In the genomic region with DNA sequence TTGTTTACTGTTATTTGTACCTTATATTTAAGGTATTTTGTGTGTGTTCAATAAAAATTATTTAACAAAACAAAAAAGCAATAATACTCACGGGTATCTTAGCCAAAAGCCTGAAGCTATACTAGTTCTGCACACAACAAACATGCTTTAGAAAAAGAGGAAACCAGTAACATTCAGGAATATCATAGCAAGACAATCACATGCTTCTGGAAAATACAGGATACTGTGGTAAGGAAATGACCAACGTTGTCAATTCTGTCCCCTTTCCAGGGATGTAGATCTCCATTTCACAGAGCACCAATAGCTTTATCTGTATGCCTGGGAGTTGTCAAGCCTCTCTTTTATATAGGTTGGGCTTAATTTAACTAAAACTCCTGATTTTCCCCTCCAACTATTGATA, we compare ENCODE assay signal across 14 cellular contexts.
"Had no signal": no experiment of that assay in that cellular context is flagged by ENCODE, and none has a peak within 500 bp of the region (broad histone marks: within the 10 kb centered on the region; RNA-seq: fewer than 3 reads in every experiment).

No MANE protein-coding gene starts in this region.

- H3K4me1 ChIP-seq: left ventricle myocardium inferior had no signal

- H3K27me3 ChIP-seq: esophagus muscularis mucosa, thyroid gland had no signal

- H3K27ac ChIP-seq: esophagus muscularis mucosa, left ventricle myocardium inferior, thyroid gland had no signal

- H3K36me3 ChIP-seq: esophagus muscularis mucosa, left ventricle myocardium inferior, thyroid gland had no signal

- ATAC-seq: activated CD8-positive, alpha-beta T cell treated with anti-CD3 and anti-CD28 coated beads, Interleukin-2, amount 10 ng/mL, durations not matched to agents 7 days and 5 days; activated naive CD4-positive, alpha-beta T cell treated with anti-CD3 and anti-CD28 coated beads, Interleukin-2, amount 50 U/mL, for 72 hours; natural killer cell; stimulated activated memory B cell treated with anti-CD40 and anti-IgM and Interleukin-4, amounts not matched to agents 10 μg/mL and 1 μg/mL and 100 μg/mL, for 72 hours had no signal

- H3K9me3 ChIP-seq: esophagus muscularis mucosa, left ventricle myocardium inferior, thyroid gland had no signal

- H3K4me3 ChIP-seq: esophagus muscularis mucosa, left ventricle myocardium inferior, thyroid gland had no signal

- DNase-seq: activated CD4-positive, alpha-beta T cell treated with anti-CD3 and anti-CD28 coated beads for 4 hours; activated CD8-positive, alpha-beta memory T cell treated with anti-CD3 and anti-CD28 coated beads, Interleukin-2, amount 50 U/mL, for 4 hours; activated CD8-positive, alpha-beta T cell treated with anti-CD3 and anti-CD28 coated beads, Interleukin-2, amount 10 ng/mL, durations not matched to agents 7 days and 5 days; activated effector memory CD4-positive, alpha-beta T cell treated with anti-CD3 and anti-CD28 coated beads, Interleukin-2, amount 50 U/mL, for 16 hours; activated T-cell treated with anti-CD3 and anti-CD28 coated beads, Interleukin-2, amount 50 U/mL, for 48 hours; caudate nucleus; effector CD4-positive, alpha-beta T cell; left ventricle myocardium inferior; natural killer cell; stimulated activated CD4-positive, alpha-beta T cell treated with anti-CD3 and anti-CD28 coated beads, Interleukin-2, amount 100 ng/mL, for 48 hours; thyroid gland had no signal
